ENCODE assay signal across 8 cellular contexts in genomic region chr20:50957798-50958732, GRCh38. TPM values are rescaled to one million over a fixed set of nuclear protein-coding genes. Genes with fewer than 3 reads are reported as not detected.
A peak's percentile ranks its signal among the peaks of the same experiment; 100 is the strongest.
DNase-seq lines count a peak whose midpoint lies in the region; ATAC-seq and TF ChIP-seq lines count a peak whose summit lies in the region.

Gene DPM1, minus strand, starts transcription at chr20:50958532. Its CDS starts 9 bp downstream, at chr20:50958523.

- POLR2A ChIA-PET in HEK293T (lab: Yijun Ruan, JAX): interaction anchor here (0.5 to 2.1 kb wide), 13 partner anchors 8 to 371 kb away, joined by 3 to 26 read pairs (median 4); partner anchors contain the start of genes ADNP and BCAS4

- CTCF ChIA-PET in HEK293T (lab: Yijun Ruan, JAX): interaction anchor here (1.0 kb wide), 1 partner anchor 167 kb away, joined by 5 read pairs; no protein-coding TSS in a partner anchor

- H3K4me1 ChIP-seq in thoracic aorta (ENCODE audit: control insufficient read depth in 1 of 2, low read depth in 2 of 2): peaks cover 38 to 46% of the 10 kb centered on the region in 2 donors

- no peaks in the 10 kb centered on the region for H3K27me3 Mint-ChIP-seq in activated naive CD4-positive, alpha-beta T cell treated with anti-CD3 and anti-CD28 coated beads, Interleukin-2, amount 50 U/mL, for 24 hours
- H3K27me3 Mint-ChIP-seq in glutamatergic neuron (ENCODE audit: unreplicated experiment) (peaks cover 5% of the 10 kb centered on the region), osteocyte (ENCODE audit: unreplicated experiment) (no peaks in the 10 kb centered on the region)

- peaks cover 78% of the 10 kb centered on the region for H3K4me1 Mint-ChIP-seq in activated naive CD4-positive, alpha-beta T cell treated with anti-CD3 and anti-CD28 coated beads, Interleukin-2, amount 50 U/mL, for 24 hours
- H3K4me1 Mint-ChIP-seq in glutamatergic neuron (ENCODE audit: low read depth, unreplicated experiment) (peaks cover 19% of the 10 kb centered on the region), osteocyte (ENCODE audit: unreplicated experiment) (peaks cover 45% of the 10 kb centered on the region)

- ATAC-seq in SK-N-SH treated with all-trans-retinoic acid at 6 μM for 48 hours (peak; percentile 92), thoracic aorta (ENCODE audit: insufficient number of reproducible peaks, low FRiP score, low read depth) (peak; percentile 91)

- H3K9me3 ChIP-seq in thoracic aorta: no peaks in the 10 kb centered on the region

- DNase-seq in GM04503 (ENCODE audit: low read depth) (peak; percentile 42), HEK293T (ENCODE audit: extremely low spot score) (peak; percentile 87), NAMALWA (ENCODE audit: low spot score) (peak; percentile 93), glutamatergic neuron (peak; percentile 84), osteocyte (ENCODE audit: extremely low spot score, unreplicated experiment) (peak; percentile 91), thoracic aorta (ENCODE audit: low spot score) (peak; percentile 50)

- H3K9me3 Mint-ChIP-seq in activated naive CD4-positive, alpha-beta T cell treated with anti-CD3 and anti-CD28 coated beads, Interleukin-2, amount 50 U/mL, for 24 hours: no peaks in the 10 kb centered on the region
- H3K9me3 Mint-ChIP-seq in glutamatergic neuron (ENCODE audit: unreplicated experiment) (peaks cover 1% of the 10 kb centered on the region), osteocyte (ENCODE audit: unreplicated experiment) (peaks cover 5% of the 10 kb centered on the region)

- TF ChIP-seq CTCF in glutamatergic neuron (IDR thresholded peaks at IDR 0.05; ENCODE audit: partially characterized antibody, unreplicated experiment) (no peak), osteocyte (IDR thresholded peaks at IDR 0.05) (no peak), thoracic aorta (IDR thresholded peaks at IDR 0.05) (no peak)

- H3K27me3 ChIP-seq in thoracic aorta (replicated peaks; ENCODE audit: insufficient read depth): no peaks in the 10 kb centered on the region

- peak within 1 kb of the TSS; percentile 93 for H3K27ac ChIP-seq in thoracic aorta

- H3K36me3 Mint-ChIP-seq in activated naive CD4-positive, alpha-beta T cell treated with anti-CD3 and anti-CD28 coated beads, Interleukin-2, amount 50 U/mL, for 24 hours: peaks cover 12% of the 10 kb centered on the region
- H3K36me3 Mint-ChIP-seq in glutamatergic neuron (ENCODE audit: unreplicated experiment): no peaks in the 10 kb centered on the region
- H3K36me3 Mint-ChIP-seq in osteocyte (ENCODE audit: unreplicated experiment): peaks cover 30% of the 10 kb centered on the region

- peak within 1 kb of the TSS; percentile 100 for H3K27ac Mint-ChIP-seq in activated naive CD4-positive, alpha-beta T cell treated with anti-CD3 and anti-CD28 coated beads, Interleukin-2, amount 50 U/mL, for 24 hours
- peak within 1 kb of the TSS; percentile 98 for H3K27ac Mint-ChIP-seq in glutamatergic neuron (ENCODE audit: unreplicated experiment)
- peak within 1 kb of the TSS; percentile 100 for H3K27ac Mint-ChIP-seq in osteocyte (ENCODE audit: unreplicated experiment)

- peak within 1 kb of the TSS; percentile 92 for H3K4me3 Mint-ChIP-seq in activated naive CD4-positive, alpha-beta T cell treated with anti-CD3 and anti-CD28 coated beads, Interleukin-2, amount 50 U/mL, for 24 hours
- H3K4me3 Mint-ChIP-seq in glutamatergic neuron (ENCODE audit: unreplicated experiment) (peak within 1 kb of the TSS; percentile 97), osteocyte (ENCODE audit: unreplicated experiment) (peak within 1 kb of the TSS; percentile 91)

- H3K36me3 ChIP-seq in thoracic aorta: peaks cover 12% of the 10 kb centered on the region

- H3K4me3 ChIP-seq in thoracic aorta: peak within 1 kb of the TSS; percentile 82

TF ChIP-seq in HEK293T, 16 proteins besides CTCF, POLR2A, EP300 and RAD21:
- TF ChIP-seq SP1 (IDR thresholded peaks at IDR 0.05) (no peak), NFRKB (IDR thresholded peaks at IDR 0.05) (no peak), L3MBTL2 (conservative IDR thresholded peaks at IDR 0.05) (0 out of 2 replicates have a peak, but pooled peaks have one; percentile 24), ELF4 (IDR thresholded peaks at IDR 0.05) (0 out of 2 replicates have a peak, but pooled peaks have one; percentile 58), BHLHE40 (IDR thresholded peaks at IDR 0.05; ENCODE audit: borderline replicate concordance) (peak; percentile 79)
- TF ChIP-seq, protein P1, sequence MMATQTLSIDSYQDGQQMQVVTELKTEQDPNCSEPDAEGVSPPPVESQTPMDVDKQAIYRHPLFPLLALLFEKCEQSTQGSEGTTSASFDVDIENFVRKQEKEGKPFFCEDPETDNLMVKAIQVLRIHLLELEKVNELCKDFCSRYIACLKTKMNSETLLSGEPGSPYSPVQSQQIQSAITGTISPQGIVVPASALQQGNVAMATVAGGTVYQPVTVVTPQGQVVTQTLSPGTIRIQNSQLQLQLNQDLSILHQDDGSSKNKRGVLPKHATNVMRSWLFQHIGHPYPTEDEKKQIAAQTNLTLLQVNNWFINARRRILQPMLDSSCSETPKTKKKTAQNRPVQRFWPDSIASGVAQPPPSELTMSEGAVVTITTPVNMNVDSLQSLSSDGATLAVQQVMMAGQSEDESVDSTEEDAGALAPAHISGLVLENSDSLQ (IDR thresholded peaks at IDR 0.05): peak; percentile 46; the same call in 1 of the 2 replicates

TF ChIP-seq in SK-N-SH treated with all-trans-retinoic acid at 6 μM for 48 hours, 23 proteins besides CTCF, POLR2A, EP300 and RAD21:
- TF ChIP-seq ZNF70 (CRISPR knock-in tag; IDR thresholded peaks at IDR 0.05) (no peak), CSDC2 (CRISPR knock-in tag; IDR thresholded peaks at IDR 0.05) (no peak), BACH2 (CRISPR knock-in tag; IDR thresholded peaks at IDR 0.05; ENCODE audit: borderline replicate concordance) (no peak), ZNF565 (CRISPR knock-in tag; conservative IDR thresholded peaks at IDR 0.05; ENCODE audit: low read depth) (no peak), SNAI2 (CRISPR knock-in tag; IDR thresholded peaks at IDR 0.05) (no peak), RARB (CRISPR knock-in tag; IDR thresholded peaks at IDR 0.05) (no peak), ZC3H10 (CRISPR knock-in tag; IDR thresholded peaks at IDR 0.05) (no peak)
- TF ChIP-seq, protein P2, sequence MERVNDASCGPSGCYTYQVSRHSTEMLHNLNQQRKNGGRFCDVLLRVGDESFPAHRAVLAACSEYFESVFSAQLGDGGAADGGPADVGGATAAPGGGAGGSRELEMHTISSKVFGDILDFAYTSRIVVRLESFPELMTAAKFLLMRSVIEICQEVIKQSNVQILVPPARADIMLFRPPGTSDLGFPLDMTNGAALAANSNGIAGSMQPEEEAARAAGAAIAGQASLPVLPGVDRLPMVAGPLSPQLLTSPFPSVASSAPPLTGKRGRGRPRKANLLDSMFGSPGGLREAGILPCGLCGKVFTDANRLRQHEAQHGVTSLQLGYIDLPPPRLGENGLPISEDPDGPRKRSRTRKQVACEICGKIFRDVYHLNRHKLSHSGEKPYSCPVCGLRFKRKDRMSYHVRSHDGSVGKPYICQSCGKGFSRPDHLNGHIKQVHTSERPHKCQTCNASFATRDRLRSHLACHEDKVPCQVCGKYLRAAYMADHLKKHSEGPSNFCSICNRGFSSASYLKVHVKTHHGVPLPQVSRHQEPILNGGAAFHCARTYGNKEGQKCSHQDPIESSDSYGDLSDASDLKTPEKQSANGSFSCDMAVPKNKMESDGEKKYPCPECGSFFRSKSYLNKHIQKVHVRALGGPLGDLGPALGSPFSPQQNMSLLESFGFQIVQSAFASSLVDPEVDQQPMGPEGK (CRISPR knock-in tag; IDR thresholded peaks at IDR 0.05; ENCODE audit: borderline replicate concordance): no peak

RNA-seq across cellular contexts. Expression of gene DPM1, which starts in this region (rescaled TPM):
- 31.9 TPM for total RNA-seq in glutamatergic neuron (ENCODE audit: unreplicated experiment)
- 32.7 and 37.7 TPM in 2 replicates for total RNA-seq in osteocyte
- total RNA-seq in thoracic aorta: 10 to 100 TPM; 43.6 to 75.3 TPM

Comparison
In these comparisons a context has a peak if more than half of its experiments do, and no peak if none do; other contexts are left out.
1. Peak in every context shown above with its lines: DNase-seq, ATAC-seq, H3K4me3 ChIP-seq and H3K27ac ChIP-seq.
2. DNase-seq: peak in every context shown above with its lines; median percentile 93 in NAMALWA; 91 in osteocyte; 87 in HEK293T; 84 in glutamatergic neuron; 50 in thoracic aorta; 42 in GM04503.